In the genomic region with DNA sequence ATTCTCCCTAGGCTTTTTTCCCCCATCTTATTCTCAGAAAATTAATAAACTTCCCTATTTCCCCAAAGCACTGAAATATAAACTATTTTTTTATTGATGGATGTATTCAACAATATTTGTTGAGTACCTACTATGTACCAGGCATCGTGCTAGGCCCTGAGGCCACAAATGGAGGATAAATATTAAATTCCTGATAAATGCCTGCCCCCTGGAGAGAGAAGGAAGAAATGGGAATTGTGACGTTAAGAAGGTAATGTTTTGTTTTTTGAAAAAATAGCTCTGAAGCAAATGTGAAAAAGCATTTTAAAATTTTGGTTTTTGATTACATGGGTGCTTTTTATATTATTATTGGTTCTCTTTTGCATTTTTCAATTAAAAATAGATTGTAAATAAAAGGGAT, we compare ENCODE assay signal across 27 cellular contexts.
"Had no signal": no experiment of that assay in that cellular context is flagged by ENCODE, and none has a peak within 500 bp of the region (broad histone marks: within the 10 kb centered on the region; RNA-seq: fewer than 3 reads in every experiment).

No MANE protein-coding gene starts in this region.

- H3K4me3 ChIP-seq: breast epithelium, colonic mucosa, dorsolateral prefrontal cortex, left lung, spleen, testis, vagina had no signal

- H3K4me1 ChIP-seq: breast epithelium, colonic mucosa, left lung, spleen, testis, vagina had no signal

- H3K27me3 Mint-ChIP-seq: progenitor cell of endocrine pancreas, type B pancreatic cell had no signal

- H3K4me1 Mint-ChIP-seq: activated B cell treated with CpG ODN at 0.5 μM for 24 hours; activated CD4-positive, alpha-beta T cell treated with anti-CD3 and anti-CD28 coated beads for 36 hours; activated T-helper 17 cell treated with anti-CD3 and anti-CD28 coated beads, Interleukin-2, amount 50 U/mL, for 72 hours; central memory CD8-positive, alpha-beta T cell; immature natural killer cell had no signal

- H3K36me3 Mint-ChIP-seq: activated naive CD8-positive, alpha-beta T cell treated with anti-CD3 and anti-CD28 coated beads for 36 hours; immature natural killer cell; natural killer cell; type B pancreatic cell had no signal

- H3K27ac Mint-ChIP-seq: activated B cell treated with CpG ODN at 0.5 μM for 24 hours; activated CD4-positive, alpha-beta T cell treated with anti-CD3 and anti-CD28 coated beads for 36 hours; activated naive CD8-positive, alpha-beta T cell treated with anti-CD3 and anti-CD28 coated beads for 36 hours; activated T-cell treated with anti-CD3 and anti-CD28 coated beads, Interleukin-2, amount 50 U/mL, for 24 hours; activated T-helper 17 cell treated with anti-CD3 and anti-CD28 coated beads, Interleukin-2, amount 50 U/mL, for 72 hours; immature natural killer cell; natural killer cell; progenitor cell of endocrine pancreas; type B pancreatic cell had no signal

- H3K9me3 Mint-ChIP-seq: activated B cell treated with CpG ODN at 0.5 μM for 24 hours; activated naive CD8-positive, alpha-beta T cell treated with anti-CD3 and anti-CD28 coated beads for 36 hours; activated T-cell treated with anti-CD3 and anti-CD28 coated beads, Interleukin-2, amount 50 U/mL, for 24 hours; activated T-helper 17 cell treated with anti-CD3 and anti-CD28 coated beads, Interleukin-2, amount 50 U/mL, for 72 hours; central memory CD8-positive, alpha-beta T cell; immature natural killer cell; natural killer cell had no signal

- H3K27me3 ChIP-seq: breast epithelium, colonic mucosa, dorsolateral prefrontal cortex, left lung, testis, vagina had no signal

- DNase-seq: activated B cell treated with CpG ODN at 0.5 μM for 24 hours; activated CD4-positive, alpha-beta T cell treated with anti-CD3 and anti-CD28 coated beads for 36 hours; activated CD4-positive, alpha-beta T cell treated with anti-CD3 and anti-CD28 coated beads, Interleukin-2, amount 50 U/mL, for 4 hours; activated CD8-positive, alpha-beta memory T cell treated with anti-CD3 and anti-CD28 coated beads for 24 hours; activated CD8-positive, alpha-beta memory T cell treated with anti-CD3 and anti-CD28 coated beads, Interleukin-2, amount 50 U/mL, for 4 hours; activated naive CD4-positive, alpha-beta T cell treated with Interleukin-2 at 50 U/mL for 16 hours; activated naive CD8-positive, alpha-beta T cell treated with anti-CD3 and anti-CD28 coated beads for 36 hours; activated T-cell treated with anti-CD3 and anti-CD28 coated beads, Interleukin-2, amount 50 U/mL, for 24 hours; colonic mucosa; dorsolateral prefrontal cortex; foreskin melanocyte; immature natural killer cell; left lung; midbrain; natural killer cell; retina; spleen; stimulated activated CD4-positive, alpha-beta T cell treated with anti-CD3 and anti-CD28 coated beads, Interleukin-4, amount 100 ng/mL, for 1 hour; stimulated activated naive CD4-positive, alpha-beta T cell; T1000; testis had no signal

- H3K27ac ChIP-seq: breast epithelium, colonic mucosa, dorsolateral prefrontal cortex, left lung, testis, vagina had no signal

- H3K36me3 ChIP-seq: breast epithelium, colonic mucosa, left lung, spleen, vagina had no signal

- H3K4me3 Mint-ChIP-seq: activated B cell treated with CpG ODN at 0.5 μM for 24 hours; activated CD4-positive, alpha-beta T cell treated with anti-CD3 and anti-CD28 coated beads for 36 hours; activated naive CD8-positive, alpha-beta T cell treated with anti-CD3 and anti-CD28 coated beads for 36 hours; activated T-cell treated with anti-CD3 and anti-CD28 coated beads, Interleukin-2, amount 50 U/mL, for 24 hours; activated T-helper 17 cell treated with anti-CD3 and anti-CD28 coated beads, Interleukin-2, amount 50 U/mL, for 72 hours; central memory CD8-positive, alpha-beta T cell; immature natural killer cell; natural killer cell; type B pancreatic cell had no signal

- H3K9me3 ChIP-seq: breast epithelium, colonic mucosa, left lung, spleen, testis, vagina had no signal

- ATAC-seq: activated CD4-positive, alpha-beta T cell treated with anti-CD3 and anti-CD28 coated beads for 36 hours; activated T-helper 17 cell treated with anti-CD3 and anti-CD28 coated beads, Interleukin-2, amount 50 U/mL, for 72 hours; left lung; natural killer cell had no signal
